19 cellular contexts compared by ENCODE assay signal in genomic region chr11:62075438-62075837, GRCh38.
"Had no signal": no experiment of that assay in that cellular context is flagged by ENCODE, and none has a peak within 500 bp of the region (broad histone marks: within the 10 kb centered on the region; RNA-seq: fewer than 3 reads in every experiment).

No MANE protein-coding gene starts in this region.

- H3K4me1 Mint-ChIP-seq: memory B cell; natural killer cell; stimulated activated effector memory CD8-positive, alpha-beta T cell treated with anti-CD3 and anti-CD28 coated beads, Interleukin-12 subunit alpha, Interleukin-12 subunit beta, amount 100 ng/mL, for 72 hours had no signal

- H3K36me3 ChIP-seq: right lobe of liver, stomach, tibial artery, upper lobe of right lung, uterus had no signal

- H3K36me3 Mint-ChIP-seq: memory B cell; natural killer cell; stimulated activated effector memory CD8-positive, alpha-beta T cell treated with anti-CD3 and anti-CD28 coated beads, Interleukin-12 subunit alpha, Interleukin-12 subunit beta, amount 100 ng/mL, for 72 hours had no signal

- H3K9me3 ChIP-seq: right lobe of liver, stomach, tibial artery, upper lobe of right lung, uterus had no signal

- H3K9ac ChIP-seq: parathyroid adenoma had no signal

- H3K9me3 Mint-ChIP-seq: memory B cell; natural killer cell; stimulated activated effector memory CD8-positive, alpha-beta T cell treated with anti-CD3 and anti-CD28 coated beads, Interleukin-12 subunit alpha, Interleukin-12 subunit beta, amount 100 ng/mL, for 72 hours had no signal

- H2AFZ ChIP-seq: parathyroid adenoma had no signal

- H3K27ac Mint-ChIP-seq: memory B cell; natural killer cell; progenitor cell of endocrine pancreas; stimulated activated effector memory CD8-positive, alpha-beta T cell treated with anti-CD3 and anti-CD28 coated beads, Interleukin-12 subunit alpha, Interleukin-12 subunit beta, amount 100 ng/mL, for 72 hours had no signal

- H3K4me2 ChIP-seq: smooth muscle cell had no signal

- H3K79me2 ChIP-seq: parathyroid adenoma had no signal

- H3K4me3 ChIP-seq: dorsolateral prefrontal cortex, lung, right lobe of liver, smooth muscle cell, stomach, tibial artery, upper lobe of right lung, uterus had no signal

- ATAC-seq: left lobe of liver; natural killer cell; right lobe of liver; stimulated activated effector memory CD8-positive, alpha-beta T cell treated with anti-CD3 and anti-CD28 coated beads, Interleukin-12 subunit alpha, Interleukin-12 subunit beta, amount 100 ng/mL, for 72 hours; upper lobe of right lung had no signal

- H3K27me3 ChIP-seq: dorsolateral prefrontal cortex, right lobe of liver, stomach, tibial artery, upper lobe of right lung, uterus had no signal

- H3K27me3 Mint-ChIP-seq: memory B cell, progenitor cell of endocrine pancreas had no signal

- DNase-seq: dorsolateral prefrontal cortex; effector CD4-positive, alpha-beta T cell; kidney; natural killer cell; right lobe of liver; stimulated activated CD4-positive, alpha-beta T cell treated with anti-CD3 and anti-CD28 coated beads, Interleukin-2, amount 100 ng/mL, for 24 hours; stimulated activated CD4-positive, alpha-beta T cell treated with anti-CD3 and anti-CD28 coated beads, Interleukin-4, amount 100 ng/mL, for 24 hours; stimulated activated naive CD4-positive, alpha-beta T cell treated with Interleukin-2 at 50 U/mL for 16 hours; stomach; tibial artery; uterus had no signal

- H3K4me3 Mint-ChIP-seq: memory B cell; natural killer cell; stimulated activated effector memory CD8-positive, alpha-beta T cell treated with anti-CD3 and anti-CD28 coated beads, Interleukin-12 subunit alpha, Interleukin-12 subunit beta, amount 100 ng/mL, for 72 hours had no signal

- H3K27ac ChIP-seq: dorsolateral prefrontal cortex, parathyroid adenoma, right lobe of liver, stomach, tibial artery, upper lobe of right lung, uterus had no signal

- H3K4me1 ChIP-seq: parathyroid adenoma, right lobe of liver, stomach, tibial artery, upper lobe of right lung, uterus had no signal
